In the genomic region with DNA sequence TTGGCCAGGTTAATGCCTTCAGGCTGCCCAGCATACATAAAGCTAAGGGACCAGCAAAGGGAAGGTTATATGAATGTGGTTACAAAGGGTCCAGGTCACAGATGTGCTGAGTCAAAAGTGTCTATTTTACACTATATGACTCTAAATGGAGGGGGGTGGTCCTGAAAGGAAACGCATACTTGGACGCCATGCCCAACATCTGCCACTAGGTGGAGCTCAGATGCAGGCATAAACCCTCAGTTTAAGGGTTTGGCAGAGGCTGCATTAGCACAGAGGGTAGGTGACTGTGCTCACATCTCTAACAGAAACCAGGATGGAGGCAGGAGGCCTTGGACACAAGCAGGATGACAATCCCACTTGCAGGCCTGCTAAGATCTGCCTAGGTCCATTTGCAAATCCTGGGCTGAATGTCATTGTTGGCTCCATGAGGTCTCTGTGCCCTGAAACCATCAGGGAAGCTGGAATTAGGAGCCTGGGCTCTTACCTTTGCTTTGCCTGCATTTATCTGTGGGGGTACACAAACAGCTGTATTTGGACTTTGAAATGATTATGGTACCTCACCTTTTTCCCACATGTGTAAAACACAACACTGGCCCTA, we compare ENCODE assay signal across 8 cellular contexts. TPM values are rescaled to one million over a fixed set of nuclear protein-coding genes. Genes with fewer than 3 reads are reported as not detected.
DNase-seq lines count a peak whose midpoint lies in the region; ATAC-seq and TF ChIP-seq lines count a peak whose summit lies in the region.

No MANE protein-coding gene starts in this region.

- no peak overlapping the region for H3K27ac ChIP-seq in body of pancreas

- DNase-seq in DMS79 treated with DMSO at 0.1 percent for 48 hours (lab: John Stamatoyannopoulos, UW) (peak; percentile 46), HAP-1 (ENCODE audit: low spot score in 2 of 2) (peak; percentile 59 to 82), NCI-H1694 treated with DMSO at 0.1 percent for 48 hours (lab: John Stamatoyannopoulos, UW) (peak; percentile 35), UCSD-AML1 (lab: John Stamatoyannopoulos, UW; ENCODE audit: unreplicated experiment) (peak; percentile 53), body of pancreas (peak; percentile 58 to 73 (median 63)), inferior parietal cortex (ENCODE audit: extremely low spot score) (peak; percentile 88)
- peak; percentile 74 for DNase-seq in stimulated activated CD4-positive, alpha-beta T cell treated with anti-CD3 and anti-CD28 coated beads, Interleukin-15, amount 100 ng/mL, for 24 hours

- no peak for TF ChIP-seq POLR2A in body of pancreas (IDR thresholded peaks at IDR 0.05)

- no peaks in the 10 kb centered on the region for H3K4me1 ChIP-seq in HAP-1
- H3K4me1 ChIP-seq in body of pancreas = no peaks in the 10 kb centered on the region

- H3K4me3 ChIP-seq in HAP-1 (no peak overlapping the region), body of pancreas (no peak overlapping the region)

- H3K9me3 ChIP-seq in HAP-1 (no peaks in the 10 kb centered on the region; the same call in 1 of the 2 replicates), body of pancreas (no peaks in the 10 kb centered on the region)

- peaks cover 11% of the 10 kb centered on the region for H3K27me3 ChIP-seq in HAP-1 (ENCODE audit: low read depth)
- H3K27me3 ChIP-seq in body of pancreas = no peaks in the 10 kb centered on the region

- in situ Hi-C loops in HAP-1 (cut with MboI; ENCODE audit: low sequenced_read_pairs) = loop anchor here (5.0 to 25.0 kb wide), 2 partner anchors 243 to 1302 kb away; no protein-coding TSS in a partner anchor

- ATAC-seq in body of pancreas (no peak), HG02981 (IDR thresholded peaks at IDR 0.05; ENCODE audit: unreplicated experiment) (no peak)

- intact Hi-C loops in body of pancreas (cut with DNase I) = loop anchor here (5.0 kb wide), 2 partner anchors 622 to 1302 kb away; no protein-coding TSS in a partner anchor

- TF ChIP-seq CTCF in body of pancreas (IDR thresholded peaks at IDR 0.05) = peak; percentile 74 to 87 (median 80)

- WGBS in body of pancreas, 2 donors = 0 to 2% methylated on average over 2 of the region's 2 CpGs

- H3K36me3 ChIP-seq in HAP-1 (replicated peaks) (no peaks in the 10 kb centered on the region), body of pancreas (replicated peaks in 1 of 2; ENCODE audit: insufficient read depth in 1 of 2, low read depth in 2 of 2) (no peaks in the 10 kb centered on the region)

RNA-seq across cellular contexts. Expression of a gene that starts 55.8 kb away (rescaled TPM):
- total RNA-seq in body of pancreas = 10 to 100 TPM; 13.2 to 14.0 TPM

Comparison
In these comparisons a context has a peak if more than half of its experiments do, and no peak if none do; other contexts are left out.
1. DNase-seq: peak in every context shown above with its lines; median percentile 88 in inferior parietal cortex; 74 in stimulated activated CD4-positive, alpha-beta T cell treated with anti-CD3 and anti-CD28 coated beads, Interleukin-15, amount 100 ng/mL, for 24 hours; 70 in HAP-1; 63 in body of pancreas; 53 in UCSD-AML1; 46 in DMS79 treated with DMSO at 0.1 percent for 48 hours; 35 in NCI-H1694 treated with DMSO at 0.1 percent for 48 hours.